Comparison of ENCODE assay signal across 11 cellular contexts in genomic region chr12:6199211-6199530, GRCh38. TPM values are rescaled to one million over a fixed set of nuclear protein-coding genes. Genes with fewer than 3 reads are reported as not detected.
DNase-seq lines count a peak whose midpoint lies in the region; ATAC-seq and TF ChIP-seq lines count a peak whose summit lies in the region.
"Had no signal": no experiment of that assay in that cellular context is flagged by ENCODE, and none has a peak within 500 bp of the region (broad histone marks: within the 10 kb centered on the region; RNA-seq: fewer than 3 reads in every experiment).

No MANE protein-coding gene starts in this region.

- peaks cover 26 to 37% of the 10 kb centered on the region in 2 donors for H3K27me3 Mint-ChIP-seq in natural killer cell treated with Interleukin-12 subunit alpha and Interleukin-12 subunit beta and Interleukin-15 and Interleukin-18, amount 100 ng/mL, for 72 hours

- H3K9me3 Mint-ChIP-seq in natural killer cell treated with Interleukin-12 subunit alpha and Interleukin-12 subunit beta and Interleukin-15 and Interleukin-18, amount 100 ng/mL, for 72 hours: no peaks in the 10 kb centered on the region

- H3K27me3 ChIP-seq in right atrium auricular region (no peaks in the 10 kb centered on the region), dorsolateral prefrontal cortex (peaks cover 0 to 19% (median 0%) of the 10 kb centered on the region in 45 donors), vagina (no peaks in the 10 kb centered on the region)

- TF ChIP-seq POLR2A in vagina (IDR thresholded peaks at IDR 0.05): no peak

- peak overlapping the region; percentile 92 to 94 for H3K27ac ChIP-seq in right atrium auricular region
- peak overlapping the region in 57 of 59 donors; percentile 62 to 99 (median 93) for H3K27ac ChIP-seq in dorsolateral prefrontal cortex
- H3K27ac ChIP-seq in vagina: peak overlapping the region; percentile 91
- H3K27ac ChIP-seq: neutrophil had no signal

- H3K9me3 ChIP-seq in right atrium auricular region (no peaks in the 10 kb centered on the region), vagina (no peaks in the 10 kb centered on the region)
- H3K9me3 ChIP-seq: neutrophil had no signal

- H3K4me1 ChIP-seq in right atrium auricular region: peaks cover 0 to 58% of the 10 kb centered on the region in 2 donors
- H3K4me1 ChIP-seq in vagina: peaks cover 62% of the 10 kb centered on the region

- TF ChIP-seq CTCF in right atrium auricular region (IDR thresholded peaks at IDR 0.05) (no peak), dorsolateral prefrontal cortex (IDR thresholded peaks at IDR 0.05 in 54 of 56, conservative IDR thresholded peaks at IDR 0.05 in 2 of 56; ENCODE audit: low read depth in 1 of 56, partially characterized antibody in 56 of 56) (no peak), vagina (IDR thresholded peaks at IDR 0.05) (no peak)

- H3K4me3 ChIP-seq in right atrium auricular region (peak overlapping the region; percentile 88 to 89), dorsolateral prefrontal cortex (peak overlapping the region in 40 of 59 donors; percentile 20 to 98 (median 82)), vagina (peak overlapping the region; percentile 69 to 86)

- ATAC-seq in Right ventricle myocardium superior (ENCODE audit: poor library complexity): no peak
- ATAC-seq in natural killer cell treated with Interleukin-12 subunit alpha and Interleukin-12 subunit beta and Interleukin-15 and Interleukin-18, amount 100 ng/mL, for 72 hours: no peak
- ATAC-seq in GM19455 (IDR thresholded peaks at IDR 0.05; ENCODE audit: unreplicated experiment): no peak
- ATAC-seq in GM21717 (IDR thresholded peaks at IDR 0.05; ENCODE audit: unreplicated experiment): no peak
- no peak for ATAC-seq in GM19463 (IDR thresholded peaks at IDR 0.05; ENCODE audit: unreplicated experiment)

- no peaks in the 10 kb centered on the region for H3K36me3 Mint-ChIP-seq in natural killer cell treated with Interleukin-12 subunit alpha and Interleukin-12 subunit beta and Interleukin-15 and Interleukin-18, amount 100 ng/mL, for 72 hours

- intact Hi-C loops in Right ventricle myocardium superior (cut with DNase I) (loop anchor here (5.0 kb wide), 1 partner anchor 33 kb away; no protein-coding TSS in a partner anchor), dorsolateral prefrontal cortex (cut with DNase I) (loop anchor here in 1 of 2 donors (5.0 kb wide), 1 partner anchor 137 kb away; no protein-coding TSS in a partner anchor), vagina (cut with DNase I) (loop anchor here (5.0 kb wide), 1 partner anchor 33 kb away; no protein-coding TSS in a partner anchor)

- H3K4me3 Mint-ChIP-seq in natural killer cell treated with Interleukin-12 subunit alpha and Interleukin-12 subunit beta and Interleukin-15 and Interleukin-18, amount 100 ng/mL, for 72 hours: peak overlapping the region; percentile 1

- peak overlapping the region in 1 of 2 donors; percentile 10 for H3K27ac Mint-ChIP-seq in natural killer cell treated with Interleukin-12 subunit alpha and Interleukin-12 subunit beta and Interleukin-15 and Interleukin-18, amount 100 ng/mL, for 72 hours

- peaks cover 0 to 3% of the 10 kb centered on the region in 2 donors for H3K4me1 Mint-ChIP-seq in natural killer cell treated with Interleukin-12 subunit alpha and Interleukin-12 subunit beta and Interleukin-15 and Interleukin-18, amount 100 ng/mL, for 72 hours (ENCODE audit: low read depth in 2 of 2)

- H3K36me3 ChIP-seq in right atrium auricular region (no peaks in the 10 kb centered on the region), vagina (no peaks in the 10 kb centered on the region)
- H3K36me3 ChIP-seq: neutrophil had no signal

- DNase-seq in right atrium auricular region (ENCODE audit: low spot score) (no peak), Right ventricle myocardium superior (no peak), dorsolateral prefrontal cortex (no peak), vagina (ENCODE audit: extremely low spot score in 2 of 2) (no peak)
- no peak for DNase-seq in natural killer cell treated with Interleukin-12 subunit alpha and Interleukin-12 subunit beta and Interleukin-15 and Interleukin-18, amount 100 ng/mL, for 72 hours (ENCODE audit: low spot score)
- DNase-seq: cortex of kidney, NCI-H2029 treated with DMSO at 0.1 percent for 48 hours had no signal

RNA-seq across cellular contexts. Expression of gene CD9, which starts 1.0 kb away (rescaled TPM):
- total RNA-seq in right atrium auricular region (100 to 1,000 TPM; 126 to 230 TPM), Right ventricle myocardium superior (51.9 TPM), dorsolateral prefrontal cortex (100 to 1,000 TPM in 60 of 120 experiments, 10 to 100 TPM in 60; 29.3 to 364 (median 99.0) TPM), vagina (366 TPM)
- total RNA-seq in natural killer cell treated with Interleukin-12 subunit alpha and Interleukin-12 subunit beta and Interleukin-15 and Interleukin-18, amount 100 ng/mL, for 72 hours: 1 to 10 TPM; 1.1 to 3.3 TPM

Comparison
In these comparisons a context has a peak if more than half of its experiments do, and no peak if none do; other contexts are left out.
1. RNA of gene CD9, which starts 1.0 kb away (total RNA-seq): 366 TPM in vagina (single experiment), 126 to 230 TPM in right atrium auricular region, 29.3 to 364 TPM in dorsolateral prefrontal cortex and 51.9 TPM in Right ventricle myocardium superior (single experiment); 1.1 to 3.3 TPM in natural killer cell treated with Interleukin-12 subunit alpha and Interleukin-12 subunit beta and Interleukin-15 and Interleukin-18, amount 100 ng/mL, for 72 hours; every median in the first group is over 4 times any median in the second.
2. Peak in every context shown above with its lines, with median percentiles within 50 percentile points of each other: H3K27ac ChIP-seq and H3K4me3 ChIP-seq.